In the genomic region with DNA sequence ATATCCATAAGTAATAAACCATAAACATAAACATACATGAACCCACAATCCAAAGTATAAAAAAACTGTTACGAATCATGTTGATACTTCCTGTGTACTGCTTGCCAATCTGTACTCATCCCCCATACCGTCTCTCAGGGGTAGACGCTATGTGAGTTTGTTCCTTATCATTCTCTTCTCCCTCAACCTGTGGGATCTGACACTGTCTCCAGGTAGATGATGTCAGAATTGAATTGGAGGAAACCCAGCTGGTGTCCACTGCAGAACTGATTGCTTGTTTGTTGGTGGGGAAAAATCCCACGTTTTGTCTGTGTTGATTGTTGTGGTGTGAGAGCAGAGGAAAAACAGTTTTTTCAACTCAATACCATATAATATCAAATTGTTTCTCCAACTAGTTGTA, we compare ENCODE assay signal across 33 cellular contexts. TPM values are rescaled to one million over a fixed set of nuclear protein-coding genes. Genes with fewer than 3 reads are reported as not detected.
"Had no signal": no experiment of that assay in that cellular context is flagged by ENCODE, and none has a peak within 500 bp of the region (broad histone marks: within the 10 kb centered on the region; RNA-seq: fewer than 3 reads in every experiment).

No MANE protein-coding gene starts in this region.

- H3K4me3 ChIP-seq: hepatocyte, left ventricle myocardium inferior, lung, pancreas, prostate gland, skin epidermis, suprapubic skin, thoracic aorta, tibial artery, upper lobe of right lung had no signal

- H3K4me3 Mint-ChIP-seq: immature natural killer cell; naive thymus-derived CD8-positive, alpha-beta T cell; nephron; neural crest cell; stimulated activated naive CD8-positive, alpha-beta T cell treated with anti-CD3 and anti-CD28 coated beads, Interleukin-15, Interleukin-2, amounts not matched to agents 100 ng/mL and 50 ng/mL, for 24 hours had no signal

- H3K36me3 ChIP-seq: left ventricle myocardium inferior, pancreas, prostate gland, suprapubic skin, thoracic aorta, tibial artery, upper lobe of right lung had no signal

- H3K79me2 ChIP-seq: hepatocyte had no signal

- ATAC-seq: naive thymus-derived CD8-positive, alpha-beta T cell; pancreas; right cardiac atrium; sciatic nerve; upper lobe of right lung had no signal

- H3K9me3 ChIP-seq: left ventricle myocardium inferior, pancreas, prostate gland, suprapubic skin, thoracic aorta, tibial artery, upper lobe of right lung had no signal

- H3K27me3 Mint-ChIP-seq: stimulated activated naive CD8-positive, alpha-beta T cell treated with anti-CD3 and anti-CD28 coated beads, Interleukin-15, Interleukin-2, amounts not matched to agents 100 ng/mL and 50 ng/mL, for 24 hours had no signal

- H3K27ac ChIP-seq: hepatocyte, left ventricle myocardium inferior, pancreas, prostate gland, skin epidermis, suprapubic skin, thoracic aorta, tibial artery, upper lobe of right lung had no signal

- H3K4me1 Mint-ChIP-seq: nephron had no signal

- DNase-seq: immature natural killer cell; kidney; left ventricle myocardium inferior; midbrain; naive thymus-derived CD8-positive, alpha-beta T cell; nucleus accumbens; pancreas; posterior cingulate gyrus; retina; right cardiac atrium; stimulated activated CD4-positive, alpha-beta T cell treated with anti-CD3 and anti-CD28 coated beads, Interleukin-12 subunit alpha, Interleukin-12 subunit beta, amount 100 ng/mL, for 4 hours; stimulated activated CD4-positive, alpha-beta T cell treated with anti-CD3 and anti-CD28 coated beads, Interleukin-15, amount 100 ng/mL, for 24 hours; stimulated activated CD4-positive, alpha-beta T cell treated with anti-CD3 and anti-CD28 coated beads, Interleukin-2, amount 100 ng/mL, for 24 hours; stimulated activated CD4-positive, alpha-beta T cell treated with anti-CD3 and anti-CD28 coated beads, Interleukin-4, amount 100 ng/mL, for 1 hour; stimulated activated naive CD4-positive, alpha-beta T cell; tibial artery; trophoblast cell; upper lobe of right lung had no signal

- H3K4me1 ChIP-seq: left ventricle myocardium inferior, pancreas, prostate gland, suprapubic skin, tibial artery, upper lobe of right lung had no signal

- FAIRE-seq: urothelium cell line had no signal

- H3K4me2 ChIP-seq: hepatocyte had no signal

- H2AFZ ChIP-seq: hepatocyte had no signal

- H3K27me3 ChIP-seq: hepatocyte, suprapubic skin, tibial artery, upper lobe of right lung had no signal

- H3K9me3 Mint-ChIP-seq: nephron had no signal

- H3K27ac Mint-ChIP-seq: immature natural killer cell; nephron; stimulated activated naive CD8-positive, alpha-beta T cell treated with anti-CD3 and anti-CD28 coated beads, Interleukin-15, Interleukin-2, amounts not matched to agents 100 ng/mL and 50 ng/mL, for 24 hours had no signal

RNA-seq across cellular contexts. Expression of a gene that starts 50.8 kb away (rescaled TPM):
- total RNA-seq: hepatocyte, left ventricle myocardium inferior, lower leg skin, lung, mesenteric fat pad, mucosa of gallbladder, neural crest cell, osteoblast, pancreas, right cardiac atrium, suprapubic skin, thoracic aorta, upper lobe of right lung had no signal
- polyA plus RNA-seq: hepatocyte, pancreas, right cardiac atrium had no signal
